8 cellular contexts compared by ENCODE assay signal in genomic region chr11:61897387-61898246, GRCh38. TPM values are rescaled to one million over a fixed set of nuclear protein-coding genes. Genes with fewer than 3 reads are reported as not detected.
A peak's percentile ranks its signal among the peaks of the same experiment; 100 is the strongest.
DNase-seq lines count a peak whose midpoint lies in the region; ATAC-seq, FAIRE-seq and TF ChIP-seq lines count a peak whose summit lies in the region.

No MANE protein-coding gene starts in this region.

- peak; percentile 73 to 84 (median 80) for ATAC-seq in pancreas
- ATAC-seq in GM18868 (IDR thresholded peaks at IDR 0.05; ENCODE audit: unreplicated experiment): no peak

- TF ChIP-seq POLR2A in transverse colon (IDR thresholded peaks at IDR 0.05): no peak

- H3K27me3 ChIP-seq in pancreas (no peaks in the 10 kb centered on the region), transverse colon (no peaks in the 10 kb centered on the region)

- in situ Hi-C loops in SK-MEL-5 (cut with HindIII; ENCODE audit: low pct_unique_long_range_greater_than_20kb, low sequenced_read_pairs) (no loop called here), transverse colon (cut with MboI; ENCODE audit: low pct_ligation_motif_present in 1 of 4, low pct_unique_long_range_greater_than_20kb in 1 of 4, low sequenced_read_pairs in 3 of 4) (loop anchor here (5.0 to 25.0 kb wide), 5 partner anchors 47 to 190 kb away; no protein-coding TSS in a partner anchor)

- H3K4me1 ChIP-seq in pancreas: no peaks in the 10 kb centered on the region
- peaks cover 0 to 2% (median 0%) of the 10 kb centered on the region in 4 donors for H3K4me1 ChIP-seq in transverse colon

- no peak overlapping the region for H3K27ac ChIP-seq in pancreas
- H3K27ac ChIP-seq in transverse colon: peak overlapping the region in 1 of 4 donors; percentile 18

- DNase-seq in DMS79 (lab: John Stamatoyannopoulos, UW) (peak; percentile 34), LHCN-M2 (ENCODE audit: low read depth) (peak; percentile 46), SK-MEL-5 (ENCODE audit: low read depth, low spot score) (peak; percentile 94), activated gamma-delta T cell treated with Interleukin-2 at 50 U/mL for 16 hours (peak; percentile 68), germinal center (ENCODE audit: low spot score) (peak; percentile 87), pancreas (peak; percentile 56 to 90 (median 82)), transverse colon (peak; percentile 82)

- no peak for FAIRE-seq in pancreas (lab: Jason Lieb, UNC)

- TF ChIP-seq EP300 in transverse colon (IDR thresholded peaks at IDR 0.05; ENCODE audit: low read depth): no peak

- intact Hi-C loops in pancreas (cut with DNase I) (loop anchor here in 2 of 3 donors (2.0 to 10.0 kb wide), 4 partner anchors 49 to 185 kb away; no protein-coding TSS in a partner anchor), transverse colon (cut with DNase I; ENCODE audit: low total_unique reads) (loop anchor here (2.0 kb wide), 2 partner anchors 49 to 185 kb away; no protein-coding TSS in a partner anchor)

- no peak overlapping the region for H3K4me3 ChIP-seq in pancreas
- H3K4me3 ChIP-seq in transverse colon: no peak overlapping the region

- no peaks in the 10 kb centered on the region for H3K36me3 ChIP-seq in pancreas
- no peaks in the 10 kb centered on the region for H3K36me3 ChIP-seq in transverse colon

- 60 to 67% methylated on average over 16 to 17 of the region's 17 CpGs for WGBS in pancreas, 2 donors
- 58% methylated on average over 17 of the region's 17 CpGs; no CpG with 5 or more reads in 1 of the 2 donors for WGBS in transverse colon (ENCODE audit: low coverage in 1 of 2), 2 donors

- no peaks in the 10 kb centered on the region for H3K9me3 ChIP-seq in pancreas
- no peaks in the 10 kb centered on the region for H3K9me3 ChIP-seq in transverse colon

- TF ChIP-seq CTCF in pancreas (IDR thresholded peaks at IDR 0.05): peak; percentile 78 to 82 (median 80)
- TF ChIP-seq CTCF in transverse colon (IDR thresholded peaks at IDR 0.05): peak; percentile 85 to 91 (median 88)

RNA-seq across cellular contexts. Expression of gene FADS3, which starts 6.3 kb away (rescaled TPM):
- 293 and 313 TPM in 2 replicates for total RNA-seq in LHCN-M2 (2014; rRNA removed)
- polyA plus RNA-seq in LHCN-M2 (2012): 189 TPM
- total RNA-seq in SK-MEL-5 (2014; rRNA removed; shearing (Covaris generic)): 26.6 and 28.6 TPM in 2 replicates
- 24.2 and 30.0 TPM in 2 replicates for polyA plus RNA-seq in SK-MEL-5 (2015; cell fraction: cytosol; rRNA removed)
- 256 and 262 TPM in 2 replicates for polyA plus RNA-seq in SK-MEL-5 (2015; cell fraction: nucleus; rRNA removed)
- 10 to 100 TPM; 11.2 to 26.6 (median 16.7) TPM for total RNA-seq in pancreas
- polyA plus RNA-seq in pancreas: 10 to 100 TPM; 35.2 to 42.7 TPM
- total RNA-seq in transverse colon: 10 to 100 TPM; 19.5 to 96.9 (median 31.6) TPM

RNA-seq across cellular contexts. Expression of gene RAB3IL1, which starts 19.7 kb away (rescaled TPM):
- total RNA-seq in LHCN-M2 (2014; rRNA removed): 2.4 and 4.8 TPM in 2 replicates
- polyA plus RNA-seq in LHCN-M2 (2012): 6.4 TPM
- 6.1 and 6.8 TPM in 2 replicates for total RNA-seq in SK-MEL-5 (2014; rRNA removed; shearing (Covaris generic))
- 20.9 and 24.4 TPM in 2 replicates for polyA plus RNA-seq in SK-MEL-5 (2015; cell fraction: cytosol; rRNA removed)
- 6.1 and 14.8 TPM in 2 replicates for polyA plus RNA-seq in SK-MEL-5 (2015; cell fraction: nucleus; rRNA removed)
- 1 to 10 TPM; 1.9 to 5.6 (median 2.6) TPM for total RNA-seq in pancreas
- polyA plus RNA-seq in pancreas: 1 to 10 TPM; 3.4 to 4.2 TPM
- total RNA-seq in transverse colon: 1 to 10 TPM; 1.2 to 7.6 (median 5.9) TPM

RNA-seq across cellular contexts. Expression of gene BEST1, which starts 52.5 kb away (rescaled TPM):
- total RNA-seq in LHCN-M2 (2014; rRNA removed): 3.5 and 7.1 TPM in 2 replicates
- 3.2 TPM for polyA plus RNA-seq in LHCN-M2 (2012)
- 47.8 and 50.6 TPM in 2 replicates for total RNA-seq in SK-MEL-5 (2014; rRNA removed; shearing (Covaris generic))
- 31.0 and 38.6 TPM in 2 replicates for polyA plus RNA-seq in SK-MEL-5 (2015; cell fraction: cytosol; rRNA removed)
- polyA plus RNA-seq in SK-MEL-5 (2015; cell fraction: nucleus; rRNA removed): 686 and 695 TPM in 2 replicates
- 1 to 10 TPM in 3 of 6 donors, under 1 TPM in 3; 0.43 to 2.4 (median 0.98) TPM for total RNA-seq in pancreas
- 1 to 10 TPM; 1.2 to 1.7 TPM for polyA plus RNA-seq in pancreas
- total RNA-seq in transverse colon: 1 to 10 TPM in 3 of 4 donors, under 1 TPM in 1; 0.40 to 3.7 (median 2.6) TPM

Comparison
In these comparisons a context has a peak if more than half of its experiments do, and no peak if none do; other contexts are left out.
1. DNase-seq: peak in every context shown above with its lines; median percentile 94 in SK-MEL-5; 87 in germinal center; 82 in transverse colon; 82 in pancreas; 68 in activated gamma-delta T cell treated with Interleukin-2 at 50 U/mL for 16 hours; 46 in LHCN-M2; 34 in DMS79.